ENCODE assay signal across 1 cellular context in the genomic region with DNA sequence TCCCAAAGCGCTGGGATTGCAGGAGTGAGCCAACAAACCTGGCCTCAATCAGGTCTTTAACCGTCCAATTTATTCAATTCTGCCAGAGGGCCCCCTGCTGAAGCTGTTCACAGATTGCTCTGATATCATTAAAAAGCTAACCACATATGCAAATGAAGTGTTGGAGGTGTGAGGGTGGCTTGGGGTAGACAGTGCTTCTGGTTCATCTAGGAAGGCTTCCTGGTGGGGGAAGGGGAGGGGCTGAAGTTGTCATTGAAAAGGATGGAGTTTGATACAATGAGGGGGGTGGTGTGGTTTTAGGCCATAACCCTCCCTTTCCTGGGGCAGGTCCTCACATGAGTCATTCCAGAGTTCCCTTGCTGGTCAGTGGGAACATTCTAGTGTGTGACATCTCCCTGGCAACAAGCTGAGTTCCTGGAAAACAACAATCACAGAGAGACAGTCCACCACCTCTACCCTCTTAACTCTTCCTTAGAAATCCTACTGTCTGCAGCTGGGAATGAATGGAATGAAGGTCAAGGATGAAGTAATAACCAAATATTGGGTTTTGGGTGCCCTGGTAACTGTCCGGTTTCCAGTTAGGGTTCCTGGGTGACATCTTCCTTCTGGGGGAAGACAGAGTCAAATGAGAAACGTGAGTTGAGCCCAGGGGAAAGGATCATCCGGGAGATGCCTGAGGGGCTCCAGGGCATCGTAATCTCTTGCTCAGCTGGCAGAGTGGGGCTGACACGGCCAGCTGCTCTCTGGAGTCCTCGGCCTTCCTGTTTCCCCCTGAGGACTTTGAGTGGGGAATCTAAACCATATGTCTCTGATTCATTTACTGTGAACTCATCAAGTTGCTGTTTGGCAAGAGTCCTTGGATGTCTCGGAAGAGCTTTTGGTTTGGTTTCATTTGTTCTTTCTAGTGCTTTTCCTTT.
TF ChIP-seq lines count a peak whose summit lies in the region.

No MANE protein-coding gene starts in this region.

TF ChIP-seq in WTC11, 78 proteins besides CTCF, POLR2A, EP300 and RAD21 (continued from another document):
- TF ChIP-seq, protein P1, sequence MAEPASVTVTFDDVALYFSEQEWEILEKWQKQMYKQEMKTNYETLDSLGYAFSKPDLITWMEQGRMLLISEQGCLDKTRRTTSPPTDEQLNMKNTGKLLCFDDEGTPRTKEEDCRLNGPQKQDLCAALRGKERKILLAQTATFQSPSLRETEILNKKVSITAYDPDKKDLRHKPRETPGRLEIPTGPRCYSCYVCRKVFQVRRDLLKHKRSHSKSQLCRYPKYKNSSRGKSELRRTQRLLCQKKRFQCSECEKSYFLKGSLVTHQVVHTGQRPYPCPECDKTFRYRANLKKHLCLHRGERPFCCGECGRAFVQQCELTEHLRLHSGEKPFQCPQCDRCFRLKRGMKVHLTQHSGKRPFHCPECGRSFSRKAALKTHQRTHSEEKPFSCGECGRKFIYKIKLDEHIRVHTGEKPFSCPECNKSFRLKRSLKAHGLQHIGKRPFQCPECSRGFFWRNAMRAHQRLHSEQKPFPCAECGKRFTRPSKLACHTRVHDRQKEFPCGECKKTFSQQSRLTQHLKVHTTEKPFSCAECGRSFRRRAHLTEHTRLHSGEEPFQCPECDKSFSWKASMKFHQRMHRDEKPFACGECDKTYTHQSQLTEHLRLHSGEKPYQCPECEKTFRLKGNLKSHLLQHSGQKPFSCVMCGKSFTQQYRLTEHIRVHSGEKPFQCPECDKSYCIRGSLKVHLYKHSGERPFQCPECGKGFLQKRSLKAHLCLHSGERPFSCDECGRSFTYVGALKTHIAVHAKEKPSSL (CRISPR knock-in tag; conservative IDR thresholded peaks at IDR 0.05), result no peak
- TF ChIP-seq ZNF121 (CRISPR knock-in tag; IDR thresholded peaks at IDR 0.05) (no peak), TEAD4 (CRISPR knock-in tag; IDR thresholded peaks at IDR 0.05) (no peak), NFYB (CRISPR knock-in tag; conservative IDR thresholded peaks at IDR 0.05; ENCODE audit: low read depth) (no peak), ZNF138 (CRISPR knock-in tag; conservative IDR thresholded peaks at IDR 0.05) (no peak), GTF2I (CRISPR knock-in tag; conservative IDR thresholded peaks at IDR 0.05) (no peak), SOX15 (CRISPR knock-in tag; IDR thresholded peaks at IDR 0.05) (no peak), ZNF232 (CRISPR knock-in tag; IDR thresholded peaks at IDR 0.05) (no peak), ELF4 (CRISPR knock-in tag; IDR thresholded peaks at IDR 0.05; ENCODE audit: low read depth) (no peak), CREM (CRISPR knock-in tag; IDR thresholded peaks at IDR 0.05) (no peak), GABPB1 (CRISPR knock-in tag; IDR thresholded peaks at IDR 0.05) (no peak), PRRX2 (CRISPR knock-in tag; IDR thresholded peaks at IDR 0.05) (no peak)
- TF ChIP-seq, protein P2, sequence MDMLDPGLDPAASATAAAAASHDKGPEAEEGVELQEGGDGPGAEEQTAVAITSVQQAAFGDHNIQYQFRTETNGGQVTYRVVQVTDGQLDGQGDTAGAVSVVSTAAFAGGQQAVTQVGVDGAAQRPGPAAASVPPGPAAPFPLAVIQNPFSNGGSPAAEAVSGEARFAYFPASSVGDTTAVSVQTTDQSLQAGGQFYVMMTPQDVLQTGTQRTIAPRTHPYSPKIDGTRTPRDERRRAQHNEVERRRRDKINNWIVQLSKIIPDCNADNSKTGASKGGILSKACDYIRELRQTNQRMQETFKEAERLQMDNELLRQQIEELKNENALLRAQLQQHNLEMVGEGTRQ (CRISPR knock-in tag; IDR thresholded peaks at IDR 0.05), result no peak
- TF ChIP-seq, protein P3, sequence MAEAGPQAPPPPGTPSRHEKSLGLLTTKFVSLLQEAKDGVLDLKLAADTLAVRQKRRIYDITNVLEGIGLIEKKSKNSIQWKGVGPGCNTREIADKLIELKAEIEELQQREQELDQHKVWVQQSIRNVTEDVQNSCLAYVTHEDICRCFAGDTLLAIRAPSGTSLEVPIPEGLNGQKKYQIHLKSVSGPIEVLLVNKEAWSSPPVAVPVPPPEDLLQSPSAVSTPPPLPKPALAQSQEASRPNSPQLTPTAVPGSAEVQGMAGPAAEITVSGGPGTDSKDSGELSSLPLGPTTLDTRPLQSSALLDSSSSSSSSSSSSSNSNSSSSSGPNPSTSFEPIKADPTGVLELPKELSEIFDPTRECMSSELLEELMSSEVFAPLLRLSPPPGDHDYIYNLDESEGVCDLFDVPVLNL (CRISPR knock-in tag; IDR thresholded peaks at IDR 0.05; ENCODE audit: borderline replicate concordance, low read depth), result no peak
- TF ChIP-seq, protein P4, sequence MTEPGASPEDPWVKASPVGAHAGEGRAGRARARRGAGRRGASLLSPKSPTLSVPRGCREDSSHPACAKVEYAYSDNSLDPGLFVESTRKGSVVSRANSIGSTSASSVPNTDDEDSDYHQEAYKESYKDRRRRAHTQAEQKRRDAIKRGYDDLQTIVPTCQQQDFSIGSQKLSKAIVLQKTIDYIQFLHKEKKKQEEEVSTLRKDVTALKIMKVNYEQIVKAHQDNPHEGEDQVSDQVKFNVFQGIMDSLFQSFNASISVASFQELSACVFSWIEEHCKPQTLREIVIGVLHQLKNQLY (CRISPR knock-in tag; IDR thresholded peaks at IDR 0.05), result no peak
- TF ChIP-seq, protein P5, sequence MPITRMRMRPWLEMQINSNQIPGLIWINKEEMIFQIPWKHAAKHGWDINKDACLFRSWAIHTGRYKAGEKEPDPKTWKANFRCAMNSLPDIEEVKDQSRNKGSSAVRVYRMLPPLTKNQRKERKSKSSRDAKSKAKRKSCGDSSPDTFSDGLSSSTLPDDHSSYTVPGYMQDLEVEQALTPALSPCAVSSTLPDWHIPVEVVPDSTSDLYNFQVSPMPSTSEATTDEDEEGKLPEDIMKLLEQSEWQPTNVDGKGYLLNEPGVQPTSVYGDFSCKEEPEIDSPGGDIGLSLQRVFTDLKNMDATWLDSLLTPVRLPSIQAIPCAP (CRISPR knock-in tag; IDR thresholded peaks at IDR 0.05), result no peak
- TF ChIP-seq, protein P6, sequence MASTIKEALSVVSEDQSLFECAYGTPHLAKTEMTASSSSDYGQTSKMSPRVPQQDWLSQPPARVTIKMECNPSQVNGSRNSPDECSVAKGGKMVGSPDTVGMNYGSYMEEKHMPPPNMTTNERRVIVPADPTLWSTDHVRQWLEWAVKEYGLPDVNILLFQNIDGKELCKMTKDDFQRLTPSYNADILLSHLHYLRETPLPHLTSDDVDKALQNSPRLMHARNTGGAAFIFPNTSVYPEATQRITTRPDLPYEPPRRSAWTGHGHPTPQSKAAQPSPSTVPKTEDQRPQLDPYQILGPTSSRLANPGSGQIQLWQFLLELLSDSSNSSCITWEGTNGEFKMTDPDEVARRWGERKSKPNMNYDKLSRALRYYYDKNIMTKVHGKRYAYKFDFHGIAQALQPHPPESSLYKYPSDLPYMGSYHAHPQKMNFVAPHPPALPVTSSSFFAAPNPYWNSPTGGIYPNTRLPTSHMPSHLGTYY (CRISPR knock-in tag; IDR thresholded peaks at IDR 0.05), result no peak
